In the genomic region with DNA sequence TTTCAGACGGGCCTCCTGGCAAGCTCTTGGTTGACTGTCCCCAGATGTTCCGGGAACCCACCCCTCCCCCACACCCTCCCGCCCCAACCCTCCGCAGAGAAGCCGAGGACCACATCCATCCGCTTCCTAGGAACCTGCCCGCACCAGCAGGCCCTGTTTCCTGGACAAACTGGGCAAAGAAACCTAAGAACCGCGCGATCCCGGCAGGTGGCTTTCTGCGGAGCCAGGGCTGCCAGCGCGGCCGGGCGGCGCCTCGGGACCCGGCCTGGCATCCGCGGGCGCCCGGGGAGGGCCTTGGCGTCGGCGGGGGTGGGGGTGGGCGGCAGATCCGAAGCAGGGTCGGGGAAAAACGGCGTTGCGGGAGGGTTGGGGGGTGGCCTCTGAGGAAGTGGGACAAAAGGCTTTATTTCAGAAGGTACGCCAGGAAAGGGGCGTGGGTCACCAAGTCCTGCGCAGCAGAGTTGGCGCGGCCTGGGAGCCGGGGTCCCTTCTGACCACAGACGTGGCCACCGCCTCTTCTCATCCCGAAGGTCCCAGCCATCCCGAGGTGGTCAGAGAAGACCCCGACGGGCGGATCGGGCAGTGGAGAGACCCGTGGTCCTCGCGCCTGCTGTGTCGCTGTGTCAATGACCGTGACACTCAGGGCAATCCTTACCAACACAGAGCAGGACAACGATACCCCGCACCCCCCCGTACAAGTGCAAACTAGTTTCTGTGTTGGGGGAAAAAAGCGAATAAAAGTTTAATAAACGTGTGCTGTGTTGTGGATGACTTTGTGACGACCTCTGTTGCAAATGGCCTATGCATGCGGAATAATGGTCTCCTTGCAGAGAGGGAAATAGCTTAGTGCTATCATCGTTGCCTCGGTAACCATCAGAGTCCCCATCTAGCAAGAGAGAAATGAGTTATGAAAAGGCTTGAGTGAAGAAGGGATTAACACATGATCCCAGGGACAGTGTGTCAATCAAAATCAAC, we compare ENCODE assay signal across 11 cellular contexts. TPM values are rescaled to one million over a fixed set of nuclear protein-coding genes. Genes with fewer than 3 reads are reported as not detected.
DNase-seq lines count a peak whose midpoint lies in the region; ATAC-seq and TF ChIP-seq lines count a peak whose summit lies in the region.
"Had no signal": no experiment of that assay in that cellular context is flagged by ENCODE, and none has a peak within 500 bp of the region (broad histone marks: within the 10 kb centered on the region; RNA-seq: fewer than 3 reads in every experiment).

No MANE protein-coding gene starts in this region.

- H2BK20ac ChIP-seq in IMR-90 (ENCODE audit: low read depth, low read length): no peak overlapping the region

- H4K20me1 ChIP-seq in IMR-90 (ENCODE audit: insufficient read depth, low read length): no peaks in the 10 kb centered on the region; the same call in 1 of the 2 replicates

- intact Hi-C loops in CD4-positive, alpha-beta memory T cell (cut with micrococcal nuclease): no loop called here
- intact Hi-C loops in IMR-90 (cut with micrococcal nuclease): no loop called here

- H3K36me3 ChIP-seq in CD4-positive, alpha-beta memory T cell (ENCODE audit: insufficient read depth, low read length): no peaks in the 10 kb centered on the region
- H3K36me3 ChIP-seq in IMR-90 (ENCODE audit: control insufficient read depth, insufficient read depth, low read length): no peaks in the 10 kb centered on the region
- H3K36me3 ChIP-seq: brain microvascular endothelial cell had no signal

- no peak overlapping the region for H4K91ac ChIP-seq in IMR-90 (ENCODE audit: insufficient read depth, low read depth, low read length)

- H3K27me3 Mint-ChIP-seq in CD4-positive, alpha-beta memory T cell: peaks cover 46 to 52% of the 10 kb centered on the region in 2 donors
- peaks cover 90% of the 10 kb centered on the region for H3K27me3 Mint-ChIP-seq in mesothelial cell of epicardium (ENCODE audit: low read depth)

- H3K23ac ChIP-seq in IMR-90 (ENCODE audit: low read depth, low read length): peak overlapping the region; percentile 69; the same call in 1 of the 2 replicates

- H3K9me3 Mint-ChIP-seq in CD4-positive, alpha-beta memory T cell: peaks cover 0 to 34% (median 9%) of the 10 kb centered on the region in 8 donors
- no peaks in the 10 kb centered on the region for H3K9me3 Mint-ChIP-seq in mesothelial cell of epicardium

- peak in 4 of 5 donors; percentile 16 to 28 (median 26) for DNase-seq in CD4-positive, alpha-beta memory T cell
- no peak for DNase-seq in IMR-90
- peak; percentile 23 for DNase-seq in astrocyte of the cerebellum (ENCODE audit: low read depth)
- no peak for DNase-seq in mesothelial cell of epicardium (ENCODE audit: low spot score in 2 of 2, unreplicated experiment in 2 of 2)
- no peak for DNase-seq in anterior cingulate cortex (lab: John Stamatoyannopoulos, UW)
- no peak for DNase-seq in NCI-H510A (lab: John Stamatoyannopoulos, UW)
- DNase-seq in SW 1271 (lab: John Stamatoyannopoulos, UW): no peak
- DNase-seq: brain microvascular endothelial cell, islet precursor cell had no signal

- BruUV-seq in IMR-90 (replicated peaks; lab: Mats Ljungman, UMichigan): no TSS peak

- H3K79me1 ChIP-seq in IMR-90 (ENCODE audit: low read depth in 1 of 2, low read length in 2 of 2): no peaks in the 10 kb centered on the region

- H2BK5ac ChIP-seq in IMR-90 (ENCODE audit: low read depth, low read length, poor library complexity, severe bottlenecking): no peak overlapping the region

- H3K4me3 Mint-ChIP-seq in CD4-positive, alpha-beta memory T cell: peak overlapping the region; percentile 49 to 84 (median 69)
- peak overlapping the region; percentile 49 for H3K4me3 Mint-ChIP-seq in mesothelial cell of epicardium

- H3K4me1 Mint-ChIP-seq in CD4-positive, alpha-beta memory T cell: peaks cover 14 to 44% (median 19%) of the 10 kb centered on the region in 4 donors
- H3K4me1 Mint-ChIP-seq in mesothelial cell of epicardium: peaks cover 29% of the 10 kb centered on the region

- no peak overlapping the region for H3K9ac ChIP-seq in IMR-90 (ENCODE audit: low read depth, low read length)

- no peak overlapping the region for H2BK120ac ChIP-seq in IMR-90 (ENCODE audit: low read depth, low read length)

- H3K27ac ChIP-seq in CD4-positive, alpha-beta memory T cell (ENCODE audit: low read depth, low read length): no peak overlapping the region
- H3K27ac ChIP-seq in IMR-90 (ENCODE audit: insufficient read depth, low read length): no peak overlapping the region
- H3K27ac ChIP-seq: brain microvascular endothelial cell, SK-N-MC had no signal

- no peaks in the 10 kb centered on the region for H3K9me3 ChIP-seq in CD4-positive, alpha-beta memory T cell (ENCODE audit: control insufficient read depth in 1 of 2, low read length in 2 of 2)
- peaks cover 16% of the 10 kb centered on the region for H3K9me3 ChIP-seq in IMR-90 (ENCODE audit: control insufficient read depth, insufficient read depth, low read length)

- no peak overlapping the region for H3K56ac ChIP-seq in IMR-90 (ENCODE audit: extremely low read depth, insufficient read depth, low read length)

- peaks cover 0 to 4% of the 10 kb centered on the region in 2 donors for H3K36me3 Mint-ChIP-seq in CD4-positive, alpha-beta memory T cell
- H3K36me3 Mint-ChIP-seq in mesothelial cell of epicardium: no peaks in the 10 kb centered on the region

- H2AFZ ChIP-seq in IMR-90 (replicated peaks; ENCODE audit: low read length, poor library complexity): no peak overlapping the region

- no peak overlapping the region for H3K4ac ChIP-seq in IMR-90 (ENCODE audit: low read depth, low read length)

- H3K4me3 ChIP-seq in CD4-positive, alpha-beta memory T cell (ENCODE audit: low read length in 2 of 2): peak overlapping the region in 1 of 2 donors; percentile 2
- no peak overlapping the region for H3K4me3 ChIP-seq in IMR-90 (ENCODE audit: insufficient read depth, low read depth, low read length)
- no peak overlapping the region for H3K4me3 ChIP-seq in astrocyte of the cerebellum (ENCODE audit: low read depth, low read length)
- H3K4me3 ChIP-seq: SK-N-MC had no signal

- no peak overlapping the region for H2AK9ac ChIP-seq in IMR-90 (replicated peaks; ENCODE audit: low read depth, low read length, poor library complexity)

- H3K18ac ChIP-seq in IMR-90 (ENCODE audit: low read depth, low read length): no peak overlapping the region

- TF ChIP-seq CTCF in IMR-90 (conservative IDR thresholded peaks at IDR 0.05; ENCODE audit: low read depth, low read length): no peak
- TF ChIP-seq CTCF in astrocyte of the cerebellum (IDR thresholded peaks at IDR 0.05; ENCODE audit: low read depth, low read length, missing control alignments): no peak
- TF ChIP-seq CTCF in mesothelial cell of epicardium (IDR thresholded peaks at IDR 0.05; ENCODE audit: unreplicated experiment): no peak

- no peak overlapping the region for H4K8ac ChIP-seq in IMR-90 (ENCODE audit: low read depth in 2 of 2, low read length in 2 of 2)

- no peak overlapping the region for H2AK5ac ChIP-seq in IMR-90 (ENCODE audit: low read depth, low read length)

- in situ Hi-C loops in IMR-90 (cut with MboI; ENCODE audit: low sequenced_read_pairs) (no loop called here), astrocyte of the cerebellum (cut with HindIII; ENCODE audit: low sequenced_read_pairs) (no loop called here)

- H3K27me3 ChIP-seq in CD4-positive, alpha-beta memory T cell (ENCODE audit: insufficient read depth, low read length): peaks cover 69% of the 10 kb centered on the region
- H3K27me3 ChIP-seq in IMR-90 (ENCODE audit: control insufficient read depth, insufficient read depth, low read length): peaks cover 87% of the 10 kb centered on the region

- TF ChIP-seq POLR2A in IMR-90 (IDR thresholded peaks at IDR 0.05; ENCODE audit: low read depth, low read length): no peak

- no peak; the same call in 1 of the 2 replicates for ATAC-seq in IMR-90 (ENCODE audit: low read depth)
- no peak for ATAC-seq in GM21367 (IDR thresholded peaks at IDR 0.05; ENCODE audit: unreplicated experiment)

- H3K4me1 ChIP-seq in CD4-positive, alpha-beta memory T cell (ENCODE audit: insufficient read depth, low read length): peaks cover 40% of the 10 kb centered on the region
- H3K4me1 ChIP-seq in IMR-90 (ENCODE audit: control insufficient read depth, insufficient read depth, low read length): no peaks in the 10 kb centered on the region; the same call in 1 of the 2 replicates

- H4K5ac ChIP-seq in IMR-90 (ENCODE audit: low read depth, low read length): no peak overlapping the region

- H3K9me1 ChIP-seq in IMR-90 (ENCODE audit: insufficient read depth, low read length): no peaks in the 10 kb centered on the region

- dilution Hi-C loops in IMR-90 (cut with HindIII; ENCODE audit: low sequenced_read_pairs, unreplicated experiment): no loop called here

- CTCF ChIA-PET in CD4-positive, alpha-beta memory T cell (lab: Charles Lee; ENCODE audit: partially characterized antibody): no interaction called here
- CTCF ChIA-PET in IMR-90 (lab: Yijun Ruan, JAX): no interaction called here

- H3K14ac ChIP-seq in IMR-90 (replicated peaks; ENCODE audit: low read depth, low read length): no peak overlapping the region

- 6% methylated on average over 13 of the region's 60 CpGs; no CpG with 5 or more reads in 1 of the 2 experiments for WGBS in IMR-90 (ENCODE audit: extremely low coverage in 2 of 2, insufficient read length in 1 of 2), 2 experiments

- POLR2A ChIA-PET in CD4-positive, alpha-beta memory T cell (lab: Charles Lee; ENCODE audit: partially characterized antibody): interaction anchor here (0.6 to 1.0 kb wide), 2 partner anchors 11 to 1451 kb away, joined by 3 to 5 read pairs; no protein-coding TSS in a partner anchor
- POLR2A ChIA-PET in IMR-90 (lab: Charles Lee; ENCODE audit: unreplicated experiment): no interaction called here

- H2BK15ac ChIP-seq in IMR-90 (ENCODE audit: low read depth, low read length): no peak overlapping the region

- H3K4me2 ChIP-seq in IMR-90 (ENCODE audit: low read depth, low read length): no peak overlapping the region

- TF ChIP-seq RAD21 in IMR-90 (IDR thresholded peaks at IDR 0.05; ENCODE audit: low read length): no peak

- H3K27ac Mint-ChIP-seq in CD4-positive, alpha-beta memory T cell: peak overlapping the region in 5 of 7 donors; percentile 50 to 93 (median 78)
- H3K27ac Mint-ChIP-seq in mesothelial cell of epicardium: no peak overlapping the region

TF ChIP-seq in IMR-90, 13 proteins besides CTCF, POLR2A, EP300 and RAD21 (continues in another document):
- no peak for TF ChIP-seq RFX5 (IDR thresholded peaks at IDR 0.05; ENCODE audit: low read depth, low read length)

RNA-seq across cellular contexts. Expression of gene GATA3, which starts 19.5 kb away (rescaled TPM):
- 10 to 100 TPM; 61.9 to 63.8 TPM for total RNA-seq in CD4-positive, alpha-beta memory T cell
- polyA plus RNA-seq in CD4-positive, alpha-beta memory T cell: 10 to 100 TPM; 64.8 to 79.7 TPM
- total RNA-seq in IMR-90 (2012; rRNA removed) (under 0.01 TPM in 1 of 2 replicates, not detected in the other), mesothelial cell of epicardium (59.6 to 67.4 TPM (median 63.6 TPM) in 3 replicates)
- polyA plus RNA-seq in IMR-90 (2012; rRNA removed): 0.11 and 0.21 TPM in 2 replicates
- polyA plus RNA-seq in IMR-90 (2012; cell fraction: cytosol; rRNA removed): 0.21 TPM in 2 replicates
- 0.29 and 0.33 TPM in 2 replicates for polyA plus RNA-seq in IMR-90 (2012; cell fraction: nucleus; rRNA removed; ENCODE audit: low replicate concordance)

Comparison
In these comparisons a context has a peak if more than half of its experiments do, and no peak if none do; other contexts are left out.
1. DNase-seq: peak in CD4-positive, alpha-beta memory T cell (4 of 5) and astrocyte of the cerebellum (single experiment); none in IMR-90 (single experiment), mesothelial cell of epicardium (0 of 2), anterior cingulate cortex (0 of 58), NCI-H510A (single experiment) and SW 1271 (0 of 2).
2. RNA of gene GATA3, which starts 19.5 kb away (total RNA-seq): 61.9 to 63.8 TPM in CD4-positive, alpha-beta memory T cell and 59.6 to 67.4 TPM in mesothelial cell of epicardium; under 0.01 TPM in IMR-90; every median in the first group is over 10 times any median in the second.